ENCODE assay signal across 2 cellular contexts in the genomic region with DNA sequence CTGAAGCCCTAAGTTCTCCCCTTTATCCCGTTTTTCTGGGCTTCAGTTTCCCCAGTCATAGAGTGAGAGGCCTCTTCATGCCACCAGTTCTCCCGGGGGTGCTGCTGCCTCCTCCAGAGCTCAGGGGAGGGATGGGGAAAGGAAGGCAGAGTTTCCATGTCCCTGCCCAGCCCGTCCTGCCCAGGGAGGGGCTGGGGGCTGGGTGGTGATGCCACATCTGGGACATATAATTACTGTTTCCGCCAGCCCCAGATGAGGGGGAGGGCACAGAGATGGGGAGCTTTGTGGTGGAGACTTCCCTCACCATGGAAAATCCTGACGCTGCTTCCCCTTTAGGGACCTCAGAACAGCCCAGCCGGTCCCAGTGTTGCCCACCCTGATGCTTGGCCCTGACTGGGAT.
TF ChIP-seq lines count a peak whose summit lies in the region.

No MANE protein-coding gene starts in this region.

TF ChIP-seq in IMR-90, 13 proteins besides CTCF, POLR2A, EP300 and RAD21 (continued from another document):
- TF ChIP-seq RCOR1 (IDR thresholded peaks at IDR 0.05; ENCODE audit: insufficient replicate concordance, low read length): no peak
- TF ChIP-seq SMC3 (IDR thresholded peaks at IDR 0.05; ENCODE audit: low read depth, low read length): no peak
- TF ChIP-seq BHLHE40 (IDR thresholded peaks at IDR 0.05; ENCODE audit: low read depth, low read length): no peak
- TF ChIP-seq FOS (IDR thresholded peaks at IDR 0.05; ENCODE audit: low read depth, low read length): no peak
- TF ChIP-seq NFE2L2 (IDR thresholded peaks at IDR 0.05; ENCODE audit: low read depth, low read length): no peak
- no peak for TF ChIP-seq RFX5 (IDR thresholded peaks at IDR 0.05; ENCODE audit: low read depth, low read length)
- no peak for TF ChIP-seq ELK1 (IDR thresholded peaks at IDR 0.05; ENCODE audit: borderline replicate concordance, low read depth, low read length)
- TF ChIP-seq USF2 (IDR thresholded peaks at IDR 0.05; ENCODE audit: low read depth, low read length): no peak
- no peak for TF ChIP-seq MXI1 (IDR thresholded peaks at IDR 0.05; ENCODE audit: borderline replicate concordance, low read depth, low read length)
- TF ChIP-seq CEBPB (IDR thresholded peaks at IDR 0.05; ENCODE audit: low read depth, low read length): no peak
- TF ChIP-seq CHD1 (IDR thresholded peaks at IDR 0.05; ENCODE audit: low read depth, low read length): no peak

TF ChIP-seq in HEK293T, 16 proteins besides CTCF, POLR2A, EP300 and RAD21 (continued from another document):
- no peak for TF ChIP-seq LEF1 (IDR thresholded peaks at IDR 0.05; ENCODE audit: borderline replicate concordance)
- no peak for TF ChIP-seq HDGF (IDR thresholded peaks at IDR 0.05; ENCODE audit: borderline replicate concordance)
